Comparison of ENCODE assay signal across 27 cellular contexts in genomic region chr4:61192392-61192791, GRCh38. TPM values are rescaled to one million over a fixed set of nuclear protein-coding genes. Genes with fewer than 3 reads are reported as not detected.
"Had no signal": no experiment of that assay in that cellular context is flagged by ENCODE, and none has a peak within 500 bp of the region (broad histone marks: within the 10 kb centered on the region; RNA-seq: fewer than 3 reads in every experiment).

No MANE protein-coding gene starts in this region.

- DNase-seq: colonic mucosa; cortex of kidney; dermis blood vessel endothelial cell; dorsolateral prefrontal cortex; effector CD4-positive, alpha-beta T cell; effector CD8-positive, alpha-beta T cell; effector memory CD4-positive, alpha-beta T cell; effector memory CD8-positive, alpha-beta T cell; endodermal cell; erythroblast; esophagus squamous epithelium; foreskin fibroblast; foreskin keratinocyte; foreskin melanocyte; gastrocnemius medialis; glutamatergic neuron; head of caudate nucleus; heart left ventricle; heart right ventricle had no signal

- H3K36me3 ChIP-seq: colonic mucosa, esophagus muscularis mucosa, esophagus squamous epithelium, gastrocnemius medialis, gastroesophageal sphincter, heart left ventricle, heart right ventricle had no signal

- H3K4me3 Mint-ChIP-seq: dendritic cell treated with granulocyte-macrophage colony-stimulating factor and Interleukin-4, amounts not matched to agents 40 ng/mL and 50 ng/mL, for 4 days; effector memory CD8-positive, alpha-beta T cell; endodermal cell had no signal

- H3K27ac ChIP-seq: colonic mucosa, coronary artery, dorsolateral prefrontal cortex, epithelial cell of prostate, esophagus muscularis mucosa, esophagus squamous epithelium, foreskin keratinocyte, gastrocnemius medialis, gastroesophageal sphincter, heart left ventricle, heart right ventricle, hepatocyte had no signal

- H3K4me3 ChIP-seq: colonic mucosa, coronary artery, dorsolateral prefrontal cortex, esophagus muscularis mucosa, esophagus squamous epithelium, gastrocnemius medialis, gastroesophageal sphincter, heart left ventricle, heart right ventricle, hepatocyte had no signal

- H3K79me2 ChIP-seq: hepatocyte had no signal

- H3K4me1 Mint-ChIP-seq: endodermal cell had no signal

- H3K4me2 ChIP-seq: hepatocyte had no signal

- H3K27me3 ChIP-seq: colonic mucosa, dorsolateral prefrontal cortex, esophagus muscularis mucosa, esophagus squamous epithelium, foreskin keratinocyte, gastrocnemius medialis, gastroesophageal sphincter, heart left ventricle, heart right ventricle, hepatocyte had no signal

- H2AFZ ChIP-seq: hepatocyte had no signal

- H3K27ac Mint-ChIP-seq: dendritic cell treated with granulocyte-macrophage colony-stimulating factor and Interleukin-4, amounts not matched to agents 40 ng/mL and 50 ng/mL, for 4 days; effector memory CD8-positive, alpha-beta T cell; endodermal cell had no signal

- ATAC-seq: effector memory CD8-positive, alpha-beta T cell; esophagus mucosa; foreskin keratinocyte; gastrocnemius medialis; gastroesophageal sphincter; heart left ventricle; heart right ventricle had no signal

- H3K4me1 ChIP-seq: colonic mucosa, esophagus muscularis mucosa, esophagus squamous epithelium, gastrocnemius medialis, gastroesophageal sphincter, heart left ventricle, heart right ventricle had no signal

- H3K27me3 Mint-ChIP-seq: effector memory CD8-positive, alpha-beta T cell had no signal

- H3K9me3 ChIP-seq: colonic mucosa, esophagus muscularis mucosa, esophagus squamous epithelium, gastrocnemius medialis, gastroesophageal sphincter, heart left ventricle, heart right ventricle had no signal

- H3K9me3 Mint-ChIP-seq: dendritic cell treated with granulocyte-macrophage colony-stimulating factor and Interleukin-4, amounts not matched to agents 40 ng/mL and 50 ng/mL, for 4 days; endodermal cell had no signal

RNA-seq across cellular contexts. Expression of gene ADGRL3, which starts 7.7 kb away (rescaled TPM):
- total RNA-seq: endothelial cell of umbilical vein had no signal
- polyA plus RNA-seq: endothelial cell of umbilical vein had no signal
